ENCODE assay signal across 17 cellular contexts in the genomic region with DNA sequence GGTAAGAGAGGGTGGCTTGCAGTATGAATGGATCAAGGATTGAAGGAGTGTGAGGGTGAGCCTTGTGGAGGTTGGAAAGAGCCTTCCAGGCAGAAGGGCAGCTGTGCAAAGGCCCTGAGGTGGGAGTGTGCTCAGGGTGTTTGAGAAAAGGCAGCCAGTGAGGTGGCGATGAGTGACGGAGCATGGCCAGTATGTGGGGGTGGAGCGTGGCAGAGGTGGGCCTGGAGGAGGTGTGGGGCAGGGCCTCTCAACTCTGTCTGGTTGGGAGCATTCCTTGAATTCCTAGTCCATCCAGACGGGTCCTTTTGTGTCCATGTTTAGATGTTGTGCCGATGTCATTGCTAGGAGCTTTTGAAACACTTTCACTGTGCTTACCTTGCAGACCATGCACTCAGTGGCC. TPM values are rescaled to one million over a fixed set of nuclear protein-coding genes. Genes with fewer than 3 reads are reported as not detected.
DNase-seq lines count a peak whose midpoint lies in the region; ATAC-seq and TF ChIP-seq lines count a peak whose summit lies in the region.
"Had no signal": no experiment of that assay in that cellular context is flagged by ENCODE, and none has a peak within 500 bp of the region (broad histone marks: within the 10 kb centered on the region; RNA-seq: fewer than 3 reads in every experiment).

No MANE protein-coding gene starts in this region.

- H3K9me3 ChIP-seq in cardiac muscle cell (ENCODE audit: low read depth) (no peaks in the 10 kb centered on the region), lower lobe of right lung (no peaks in the 10 kb centered on the region)
- H3K9me3 ChIP-seq: tibial artery had no signal

- peak; percentile 20 to 75 for DNase-seq in cardiac muscle cell (ENCODE audit: low read depth in 1 of 2, low spot score in 1 of 2)
- no peak for DNase-seq in cardiac septum (ENCODE audit: low spot score)
- DNase-seq in ecto neural progenitor cell (ENCODE audit: low spot score) = peak; percentile 63
- no peak for DNase-seq in lower lobe of right lung
- DNase-seq in RKO (ENCODE audit: low spot score) = no peak
- DNase-seq in NCI-H1930 (lab: John Stamatoyannopoulos, UW) = no peak
- no peak for DNase-seq in NCI-H82 treated with DMSO at 0.1 percent for 48 hours (lab: John Stamatoyannopoulos, UW; ENCODE audit: unreplicated experiment)
- DNase-seq: activated effector memory CD4-positive, alpha-beta T cell treated with anti-CD3 and anti-CD28 coated beads, Interleukin-2, amount 50 U/mL, for 16 hours; CD8-positive, alpha-beta memory T cell; NCI-H1105; NCI-H446 treated with DMSO at 0.1 percent for 48 hours; retina; stimulated activated CD4-positive, alpha-beta T cell treated with anti-CD3 and anti-CD28 coated beads, Interleukin-1b, Interleukin-23, amount 100 ng/mL, for 48 hours; tibial artery; WERI-Rb-1 had no signal

- no peaks in the 10 kb centered on the region for H3K27me3 ChIP-seq in cardiac muscle cell
- H3K27me3 ChIP-seq in lower lobe of right lung (ENCODE audit: low read depth) = no peaks in the 10 kb centered on the region
- H3K27me3 ChIP-seq: tibial artery had no signal

- ATAC-seq in lower lobe of right lung (peak; percentile 78 to 81), GM18511 (IDR thresholded peaks at IDR 0.05; ENCODE audit: unreplicated experiment) (no peak)

- H3K36me3 ChIP-seq in cardiac muscle cell = no peaks in the 10 kb centered on the region
- H3K36me3 ChIP-seq in lower lobe of right lung = peaks cover 8% of the 10 kb centered on the region

- H3K4me1 ChIP-seq in cardiac muscle cell (ENCODE audit: low read depth) (peaks cover 28% of the 10 kb centered on the region), lower lobe of right lung (peaks cover 43% of the 10 kb centered on the region)

- H3K4me3 ChIP-seq in cardiac muscle cell (no peak overlapping the region), lower lobe of right lung (no peak overlapping the region)
- H3K4me3 ChIP-seq: PC-9, tibial artery had no signal

- intact Hi-C loops in cardiac septum (cut with DNase I) = no loop called here
- intact Hi-C loops in lower lobe of right lung (cut with DNase I) = no loop called here

- TF ChIP-seq CTCF in cardiac muscle cell (IDR thresholded peaks at IDR 0.05; ENCODE audit: low read depth, low read length) = no peak
- TF ChIP-seq CTCF in lower lobe of right lung (IDR thresholded peaks at IDR 0.05) = no peak

- H3K27ac ChIP-seq in cardiac muscle cell (peak overlapping the region; percentile 89), lower lobe of right lung (no peak overlapping the region)
- H3K27ac ChIP-seq: PC-9, WERI-Rb-1 had no signal

RNA-seq across cellular contexts. Expression of a gene that starts 51.3 kb away (rescaled TPM):
- total RNA-seq in cardiac muscle cell = 32.5 and 43.5 TPM in 2 replicates
- polyA plus RNA-seq in cardiac muscle cell = 45.5 and 75.9 TPM in 2 replicates
- 78.4 TPM for total RNA-seq in cardiac septum
- 66.2 TPM for total RNA-seq in lower lobe of right lung

Comparison
In these comparisons a context has a peak if more than half of its experiments do, and no peak if none do; other contexts are left out.
1. DNase-seq: peak in cardiac muscle cell (2 of 2) and ecto neural progenitor cell (single experiment); none in cardiac septum (single experiment), lower lobe of right lung (single experiment), RKO (single experiment), NCI-H1930 (0 of 2) and NCI-H82 treated with DMSO at 0.1 percent for 48 hours (single experiment).